ENCODE assay signal across 2 cellular contexts in genomic region chr16:56728027-56728426, GRCh38.
TF ChIP-seq lines count a peak whose summit lies in the region.

No MANE protein-coding gene starts in this region.

TF ChIP-seq in HEK293, 187 proteins besides CTCF, POLR2A, EP300 and RAD21:
- no peak for TF ChIP-seq ZNF701 (tag by site-specific recombination; IDR thresholded peaks at IDR 0.05)
- TF ChIP-seq PRDM10 (tag by site-specific recombination; IDR thresholded peaks at IDR 0.05) = no peak
- peak; percentile 92 for TF ChIP-seq ZNF146 (tag by site-specific recombination; IDR thresholded peaks at IDR 0.05)
- TF ChIP-seq ZNF514 (tag by site-specific recombination; IDR thresholded peaks at IDR 0.05) = no peak
- peak; percentile 82 for TF ChIP-seq ZNF580 (tag by site-specific recombination; IDR thresholded peaks at IDR 0.05)

TF ChIP-seq in K562, 482 proteins besides CTCF, POLR2A, EP300 and RAD21:
- TF ChIP-seq POLR2AphosphoS2 (IDR thresholded peaks at IDR 0.05; ENCODE audit: low read length) = no peak
- TF ChIP-seq CXXC5 (CRISPR knock-in tag; IDR thresholded peaks at IDR 0.05) = no peak
- no peak for TF ChIP-seq CEBPG (CRISPR knock-in tag; IDR thresholded peaks at IDR 0.05)
- TF ChIP-seq CEBPG (tag; conservative IDR thresholded peaks at IDR 0.05 in 1 of 2, IDR thresholded peaks at IDR 0.05 in 1 of 2) = peak; percentile 19 to 39; a peak in 2 of 4 replicates
- TF ChIP-seq SMARCA4 (IDR thresholded peaks at IDR 0.05) = no peak
- TF ChIP-seq HMG20B (CRISPR knock-in tag; IDR thresholded peaks at IDR 0.05) = no peak
- peak; percentile 50 for TF ChIP-seq RBM25 (IDR thresholded peaks at IDR 0.05; ENCODE audit: low read depth, low read length, severe bottlenecking)
- no peak for TF ChIP-seq TAF9B (IDR thresholded peaks at IDR 0.05; ENCODE audit: partially characterized antibody)
- peak; percentile 65 for TF ChIP-seq CEBPB (tag; IDR thresholded peaks at IDR 0.05)
- 0 out of 2 replicates have a peak, but pooled peaks have one; percentile 31 for TF ChIP-seq BCOR (IDR thresholded peaks at IDR 0.05)
- no peak for TF ChIP-seq ZNF695 (CRISPR knock-in tag; IDR thresholded peaks at IDR 0.05)
- TF ChIP-seq ZNF146 (CRISPR knock-in tag; IDR thresholded peaks at IDR 0.05; ENCODE audit: unreplicated experiment) = peak; percentile 88
- no peak for TF ChIP-seq SMC3 (conservative IDR thresholded peaks at IDR 0.05; ENCODE audit: insufficient read depth, low read depth, low read length)
